In the genomic region with DNA sequence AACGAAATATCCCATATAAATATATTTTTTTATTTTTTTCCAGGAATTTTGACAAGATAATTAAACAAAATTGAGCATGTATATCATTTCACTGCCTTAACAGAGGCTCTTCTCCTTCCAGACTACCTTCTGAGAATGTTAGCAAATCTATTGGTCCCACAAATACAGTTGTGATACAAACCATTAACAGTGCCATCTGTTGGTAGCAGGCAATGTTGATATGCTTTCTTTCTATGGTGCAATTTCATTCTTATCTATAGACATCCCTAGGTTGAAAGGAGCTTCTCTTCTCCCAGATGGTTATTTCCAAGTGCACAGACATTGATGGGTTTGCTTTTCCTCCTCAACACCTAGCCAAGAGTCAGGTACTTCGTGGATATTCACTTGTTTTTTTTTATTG, we compare ENCODE assay signal across 8 cellular contexts.
DNase-seq lines count a peak whose midpoint lies in the region; ATAC-seq and TF ChIP-seq lines count a peak whose summit lies in the region.

No MANE protein-coding gene starts in this region.

- no peak overlapping the region for H3K27ac ChIP-seq in psoas muscle

- H3K36me3 ChIP-seq in psoas muscle (ENCODE audit: insufficient read depth in 1 of 2, low read depth in 1 of 2), result no peaks in the 10 kb centered on the region

- peak; percentile 36 for TF ChIP-seq CTCF in GM10266 (IDR thresholded peaks at IDR 0.05; ENCODE audit: control insufficient read depth, insufficient read depth, low read depth, missing control alignments)
- TF ChIP-seq CTCF in psoas muscle (IDR thresholded peaks at IDR 0.05), result no peak

- H3K9me3 ChIP-seq in psoas muscle, result no peaks in the 10 kb centered on the region

- no peaks in the 10 kb centered on the region for H3K27me3 ChIP-seq in psoas muscle (ENCODE audit: insufficient read depth in 3 of 3, low read length in 2 of 3)

- no peak overlapping the region for H3K4me3 ChIP-seq in psoas muscle

- ATAC-seq in HG02642 (IDR thresholded peaks at IDR 0.05; ENCODE audit: poor library complexity, unreplicated experiment) (peak; percentile 50), HG02840 (IDR thresholded peaks at IDR 0.05; ENCODE audit: low FRiP score, unreplicated experiment) (no peak), GM19455 (IDR thresholded peaks at IDR 0.05; ENCODE audit: unreplicated experiment) (no peak), psoas muscle (no peak)

- intact Hi-C loops in psoas muscle (cut with DNase I), result no loop called here

- peak; percentile 8 for DNase-seq in GM10266 (ENCODE audit: extremely low spot score)
- peak; percentile 15 for DNase-seq in NCI-H524 treated with DMSO at 0.1 percent for 48 hours (lab: John Stamatoyannopoulos, UW)
- peak; percentile 42 for DNase-seq in foreskin melanocyte
- no peak for DNase-seq in middle frontal gyrus (ENCODE audit: extremely low spot score, low spot score)
- DNase-seq in psoas muscle, result no peak

- no peaks in the 10 kb centered on the region for H3K4me1 ChIP-seq in psoas muscle

- 62 to 67% (median 62%) methylated on average over 2 of the region's 2 CpGs for WGBS in psoas muscle, 3 donors

Comparison
In these comparisons a context has a peak if more than half of its experiments do, and no peak if none do; other contexts are left out.
1. DNase-seq: peak in GM10266 (single experiment), NCI-H524 treated with DMSO at 0.1 percent for 48 hours (single experiment) and foreskin melanocyte (single experiment); none in middle frontal gyrus (single experiment) and psoas muscle (0 of 2).